1 cellular context compared by ENCODE assay signal in genomic region chr17:59155439-59156177, GRCh38.
TF ChIP-seq lines count a peak whose summit lies in the region.

TSS of gene PRR11 (plus strand) at chr17:59155746. CDS start at chr17:59169753, 14,007 bp downstream.

TF ChIP-seq in K562, 482 proteins besides CTCF, POLR2A, EP300 and RAD21 (continued from another document and continues in another):
- TF ChIP-seq VEZF1 (CRISPR knock-in tag; IDR thresholded peaks at IDR 0.05) (peak; percentile 79), ATF7 (IDR thresholded peaks at IDR 0.05) (peak; percentile 61; the same call in 1 of the 2 replicates), ETS1 (conservative IDR thresholded peaks at IDR 0.05; ENCODE audit: control insufficient read depth, low read depth, low read length) (peak; percentile 53; the same call in 1 of the 2 replicates), ZC3H4 (CRISPR knock-in tag; IDR thresholded peaks at IDR 0.05; ENCODE audit: borderline replicate concordance) (no peak), SMARCA4 (IDR thresholded peaks at IDR 0.05) (peak; percentile 49; the same call in 1 of the 2 replicates), HMBOX1 (IDR thresholded peaks at IDR 0.05) (peak; percentile 87), MTA3 (IDR thresholded peaks at IDR 0.05; ENCODE audit: borderline replicate concordance) (no peak), LCOR (CRISPR knock-in tag; IDR thresholded peaks at IDR 0.05) (peak; percentile 58; the same call in 1 of the 2 replicates), E2F5 (CRISPR knock-in tag; IDR thresholded peaks at IDR 0.05) (0 out of 2 replicates have a peak, but pooled peaks have one; percentile 37), ELF4 (CRISPR knock-in tag; IDR thresholded peaks at IDR 0.05) (0 out of 2 replicates have a peak, but pooled peaks have one; percentile 22), LARP7 (IDR thresholded peaks at IDR 0.05) (no peak), ZNF140 (CRISPR knock-in tag; IDR thresholded peaks at IDR 0.05) (no peak), DPF2 (IDR thresholded peaks at IDR 0.05) (0 out of 2 replicates have a peak, but pooled peaks have one; percentile 30), TOE1 (IDR thresholded peaks at IDR 0.05; ENCODE audit: borderline replicate concordance) (peak; percentile 59; the same call in 1 of the 2 replicates), TOE1 (CRISPR knock-in tag; IDR thresholded peaks at IDR 0.05; ENCODE audit: borderline replicate concordance, low read depth) (no peak), USF1 (CRISPR knock-in tag; IDR thresholded peaks at IDR 0.05) (no peak), ZNF507 (tag; conservative IDR thresholded peaks at IDR 0.05) (no peak), ARNT (IDR thresholded peaks at IDR 0.05) (0 out of 4 replicates have a peak, but pooled peaks of 1 of the 2 experiments have one; percentile 34), HLTF (IDR thresholded peaks at IDR 0.05) (peak; percentile 47; the same call in 1 of the 2 replicates), ZBTB17 (CRISPR knock-in tag; IDR thresholded peaks at IDR 0.05) (0 out of 2 replicates have a peak, but pooled peaks have one; percentile 24), GATAD2B (IDR thresholded peaks at IDR 0.05; ENCODE audit: borderline replicate concordance) (peak; percentile 33; the same call in 1 of the 2 replicates), ZFPM2 (CRISPR knock-in tag; IDR thresholded peaks at IDR 0.05) (no peak), ZNF75A (CRISPR knock-in tag; IDR thresholded peaks at IDR 0.05) (0 out of 2 replicates have a peak, but pooled peaks have one; percentile 35), MLLT1 (IDR thresholded peaks at IDR 0.05) (peak; percentile 9 to 91; a peak in 3 of 4 replicates), ZNF133 (CRISPR knock-in tag; IDR thresholded peaks at IDR 0.05) (no peak), XRCC3 (IDR thresholded peaks at IDR 0.05) (no peak), ZNF197 (CRISPR knock-in tag; IDR thresholded peaks at IDR 0.05; ENCODE audit: low read depth) (no peak), L3MBTL2 (IDR thresholded peaks at IDR 0.05) (peak; percentile 28; the same call in 1 of the 2 replicates), MYBL2 (IDR thresholded peaks at IDR 0.05; ENCODE audit: low read depth) (peak; percentile 98), MYBL2 (CRISPR knock-in tag; IDR thresholded peaks at IDR 0.05; ENCODE audit: borderline replicate concordance) (peak; percentile 89; the same call in 1 of the 2 replicates), HCFC1 (IDR thresholded peaks at IDR 0.05; ENCODE audit: low read depth, low read length) (no peak), TGIF2 (CRISPR knock-in tag; IDR thresholded peaks at IDR 0.05) (no peak; the same call in 1 of the 2 replicates), MLX (CRISPR knock-in tag; conservative IDR thresholded peaks at IDR 0.05) (no peak), SAP30 (IDR thresholded peaks at IDR 0.05; ENCODE audit: borderline replicate concordance, insufficient read depth, low read depth, low read length, poor library complexity, severe bottlenecking) (peak; percentile 94), SNIP1 (IDR thresholded peaks at IDR 0.05; ENCODE audit: low read depth) (no peak), ZNF395 (CRISPR knock-in tag; IDR thresholded peaks at IDR 0.05) (peak; percentile 60), FOXM1 (IDR thresholded peaks at IDR 0.05; ENCODE audit: low read depth) (peak; percentile 100), FOXM1 (CRISPR knock-in tag; IDR thresholded peaks at IDR 0.05; ENCODE audit: low read depth) (peak; percentile 98; the same call in 1 of the 2 replicates), ATF1 (CRISPR knock-in tag; IDR thresholded peaks at IDR 0.05) (no peak; the same call in 1 of the 2 replicates), ATF1 (tag; IDR thresholded peaks at IDR 0.05) (peak; percentile 95), TAL1 (IDR thresholded peaks at IDR 0.05) (peak; percentile 30; the same call in 1 of the 2 replicates), PBX2 (CRISPR knock-in tag; IDR thresholded peaks at IDR 0.05; ENCODE audit: low read depth) (no peak), PBX2 (tag; conservative IDR thresholded peaks at IDR 0.05; ENCODE audit: low read depth) (no peak), SPI1 (IDR thresholded peaks at IDR 0.05; ENCODE audit: borderline replicate concordance, low read depth, low read length) (peak; percentile 69; the same call in 1 of the 2 replicates), SIN3A (IDR thresholded peaks at IDR 0.05; ENCODE audit: borderline replicate concordance in 2 of 2, control insufficient read depth in 1 of 2, low read depth in 2 of 2, low read length in 2 of 2) (peak; percentile 29 to 55; a peak in 2 of 4 replicates), CGGBP1 (CRISPR knock-in tag; IDR thresholded peaks at IDR 0.05) (0 out of 2 replicates have a peak, but pooled peaks have one; percentile 40), NFIC (IDR thresholded peaks at IDR 0.05) (peak; percentile 49), ZNF253 (CRISPR knock-in tag; conservative IDR thresholded peaks at IDR 0.05) (no peak), PPARD (CRISPR knock-in tag; IDR thresholded peaks at IDR 0.05) (no peak), ARID4B (CRISPR knock-in tag; IDR thresholded peaks at IDR 0.05) (no peak), RBM25 (IDR thresholded peaks at IDR 0.05; ENCODE audit: low read depth, low read length, severe bottlenecking) (peak; percentile 66)
